In the genomic region with DNA sequence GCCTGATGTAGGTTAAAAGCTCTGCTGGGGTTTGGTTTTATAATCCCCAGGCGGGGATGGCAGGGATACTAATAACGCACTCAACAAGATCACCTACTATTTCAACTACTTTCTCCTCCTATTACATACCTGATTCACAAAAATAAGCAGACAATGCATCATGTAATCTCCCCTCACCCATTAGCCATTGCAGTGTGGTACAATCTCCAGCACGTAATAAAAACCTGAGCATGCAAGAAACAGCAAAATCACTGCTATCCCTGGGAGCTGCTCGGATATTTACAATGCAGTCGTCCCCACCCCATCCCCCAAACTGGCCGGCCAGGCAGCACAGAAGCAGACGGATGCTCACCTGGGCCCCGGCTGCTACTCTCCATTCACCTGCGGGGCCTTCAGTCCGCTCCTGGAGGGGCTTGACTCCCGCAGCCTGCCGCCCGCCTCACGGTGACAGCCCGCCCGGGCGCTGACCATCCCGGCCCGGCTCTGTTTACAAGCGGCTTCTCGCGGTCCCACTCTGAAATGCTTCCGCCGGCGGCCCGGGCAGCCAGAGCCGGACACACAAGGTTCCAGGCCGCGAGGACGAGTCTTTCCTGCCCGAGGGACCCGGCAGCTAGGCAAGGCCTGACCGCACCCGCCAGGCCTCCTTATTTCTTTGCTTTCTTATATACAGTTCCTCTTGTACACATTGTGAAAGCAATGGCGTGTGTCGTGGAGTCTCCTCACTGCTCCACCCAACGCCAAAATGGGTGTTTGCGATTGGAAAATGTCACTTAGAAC, we compare ENCODE assay signal across 1 cellular context.
TF ChIP-seq lines count a peak whose summit lies in the region.

A gene with protein sequence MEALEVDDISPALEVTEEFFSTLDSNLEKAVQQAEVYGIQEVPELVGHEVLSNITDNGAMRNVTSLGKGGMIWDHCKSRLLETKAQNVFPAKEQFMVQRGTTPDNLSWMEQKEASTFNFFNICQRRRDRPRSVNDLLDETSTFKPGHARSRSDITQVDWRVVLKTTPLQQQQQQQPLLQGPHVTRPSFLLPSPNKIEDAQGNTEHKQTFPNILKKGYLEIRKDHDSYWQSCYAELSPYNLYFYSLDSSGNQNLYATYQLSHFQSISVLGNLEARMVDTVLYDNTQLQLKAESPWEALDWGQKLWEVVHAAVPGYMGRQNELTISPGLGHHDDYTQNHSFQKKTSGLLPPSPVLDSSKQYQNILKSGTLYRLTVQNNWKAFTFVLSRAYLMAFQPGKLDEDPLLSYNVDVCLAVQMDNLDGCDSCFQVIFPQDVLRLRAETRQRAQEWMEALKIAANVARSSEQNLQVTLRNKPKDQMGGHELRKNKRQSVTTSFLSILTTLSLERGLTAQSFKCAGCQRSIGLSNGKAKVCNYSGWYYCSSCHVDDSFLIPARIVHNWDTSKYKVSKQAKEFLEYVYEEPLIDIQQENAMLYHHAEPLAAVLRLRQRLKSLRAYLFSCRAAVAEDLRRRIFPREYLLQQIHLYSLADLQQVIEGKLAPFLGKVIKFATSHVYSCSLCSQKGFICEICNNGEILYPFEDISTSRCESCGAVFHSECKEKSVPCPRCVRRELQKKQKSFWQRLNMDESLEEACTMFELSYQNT (minus strand): TSS at position 491 of the 777 bp plus-strand sequence. CDS start 23,888 bp downstream, outside the sequence.

TF ChIP-seq in K562, 482 proteins besides CTCF, POLR2A, EP300 and RAD21 (continued from another document and continues in another):
- TF ChIP-seq THRA (IDR thresholded peaks at IDR 0.05): no peak
- no peak for TF ChIP-seq DDX20 (tag; IDR thresholded peaks at IDR 0.05; ENCODE audit: low read depth)
- no peak for TF ChIP-seq CBFA2T3 (IDR thresholded peaks at IDR 0.05)
- TF ChIP-seq ZBTB33 (CRISPR knock-in tag; IDR thresholded peaks at IDR 0.05): no peak
- TF ChIP-seq, protein P1, sequence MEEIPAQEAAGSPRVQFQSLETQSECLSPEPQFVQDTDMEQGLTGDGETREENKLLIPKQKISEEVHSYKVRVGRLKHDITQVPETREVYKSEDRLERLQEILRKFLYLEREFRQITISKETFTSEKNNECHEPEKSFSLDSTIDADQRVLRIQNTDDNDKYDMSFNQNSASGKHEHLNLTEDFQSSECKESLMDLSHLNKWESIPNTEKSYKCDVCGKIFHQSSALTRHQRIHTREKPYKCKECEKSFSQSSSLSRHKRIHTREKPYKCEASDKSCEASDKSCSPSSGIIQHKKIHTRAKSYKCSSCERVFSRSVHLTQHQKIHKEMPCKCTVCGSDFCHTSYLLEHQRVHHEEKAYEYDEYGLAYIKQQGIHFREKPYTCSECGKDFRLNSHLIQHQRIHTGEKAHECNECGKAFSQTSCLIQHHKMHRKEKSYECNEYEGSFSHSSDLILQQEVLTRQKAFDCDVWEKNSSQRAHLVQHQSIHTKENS (CRISPR knock-in tag; IDR thresholded peaks at IDR 0.05): no peak
- no peak for TF ChIP-seq ELF4 (CRISPR knock-in tag; IDR thresholded peaks at IDR 0.05)
- no peak for TF ChIP-seq ZNF586 (CRISPR knock-in tag; conservative IDR thresholded peaks at IDR 0.05)
- TF ChIP-seq PTTG1 (tag; IDR thresholded peaks at IDR 0.05; ENCODE audit: low read depth): no peak
- TF ChIP-seq ZBTB8A (IDR thresholded peaks at IDR 0.05; ENCODE audit: partially characterized antibody): no peak
- TF ChIP-seq HIVEP1 (CRISPR knock-in tag; IDR thresholded peaks at IDR 0.05): no peak
- TF ChIP-seq ZNF830 (CRISPR knock-in tag; IDR thresholded peaks at IDR 0.05): no peak
- no peak for TF ChIP-seq MED1 (CRISPR knock-in tag; IDR thresholded peaks at IDR 0.05; ENCODE audit: borderline replicate concordance)
- no peak for TF ChIP-seq ZBTB7A (IDR thresholded peaks at IDR 0.05; ENCODE audit: borderline replicate concordance, control insufficient read depth, low read depth, low read length)
- TF ChIP-seq DPF2 (IDR thresholded peaks at IDR 0.05): no peak; the same call in 1 of the 2 replicates
- TF ChIP-seq FOXK1 (CRISPR knock-in tag; IDR thresholded peaks at IDR 0.05; ENCODE audit: borderline replicate concordance): no peak
- TF ChIP-seq NFATC3 (IDR thresholded peaks at IDR 0.05): no peak
- no peak for TF ChIP-seq HMBOX1 (IDR thresholded peaks at IDR 0.05)
- TF ChIP-seq HDAC2 (IDR thresholded peaks at IDR 0.05): peak; percentile 65; the same call in 1 of the 2 replicates
- TF ChIP-seq, protein P2, sequence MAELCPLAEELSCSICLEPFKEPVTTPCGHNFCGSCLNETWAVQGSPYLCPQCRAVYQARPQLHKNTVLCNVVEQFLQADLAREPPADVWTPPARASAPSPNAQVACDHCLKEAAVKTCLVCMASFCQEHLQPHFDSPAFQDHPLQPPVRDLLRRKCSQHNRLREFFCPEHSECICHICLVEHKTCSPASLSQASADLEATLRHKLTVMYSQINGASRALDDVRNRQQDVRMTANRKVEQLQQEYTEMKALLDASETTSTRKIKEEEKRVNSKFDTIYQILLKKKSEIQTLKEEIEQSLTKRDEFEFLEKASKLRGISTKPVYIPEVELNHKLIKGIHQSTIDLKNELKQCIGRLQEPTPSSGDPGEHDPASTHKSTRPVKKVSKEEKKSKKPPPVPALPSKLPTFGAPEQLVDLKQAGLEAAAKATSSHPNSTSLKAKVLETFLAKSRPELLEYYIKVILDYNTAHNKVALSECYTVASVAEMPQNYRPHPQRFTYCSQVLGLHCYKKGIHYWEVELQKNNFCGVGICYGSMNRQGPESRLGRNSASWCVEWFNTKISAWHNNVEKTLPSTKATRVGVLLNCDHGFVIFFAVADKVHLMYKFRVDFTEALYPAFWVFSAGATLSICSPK (IDR thresholded peaks at IDR 0.05; ENCODE audit: borderline replicate concordance): no peak
- no peak for TF ChIP-seq ZNF232 (CRISPR knock-in tag; IDR thresholded peaks at IDR 0.05)
- TF ChIP-seq PML (IDR thresholded peaks at IDR 0.05; ENCODE audit: low read length): peak; percentile 52; the same call in 1 of the 2 replicates
- TF ChIP-seq ZNF717 (CRISPR knock-in tag; IDR thresholded peaks at IDR 0.05): no peak
- no peak for TF ChIP-seq CLOCK (CRISPR knock-in tag; IDR thresholded peaks at IDR 0.05; ENCODE audit: borderline replicate concordance)
- TF ChIP-seq, protein P3, sequence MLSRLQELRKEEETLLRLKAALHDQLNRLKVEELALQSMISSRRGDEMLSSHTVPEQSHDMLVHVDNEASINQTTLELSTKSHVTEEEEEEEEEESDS (CRISPR knock-in tag; IDR thresholded peaks at IDR 0.05): no peak
- TF ChIP-seq BHLHE40 (IDR thresholded peaks at IDR 0.05; ENCODE audit: low read length): 0 out of 2 replicates have a peak, but pooled peaks have one; percentile 22
- TF ChIP-seq, protein P4, sequence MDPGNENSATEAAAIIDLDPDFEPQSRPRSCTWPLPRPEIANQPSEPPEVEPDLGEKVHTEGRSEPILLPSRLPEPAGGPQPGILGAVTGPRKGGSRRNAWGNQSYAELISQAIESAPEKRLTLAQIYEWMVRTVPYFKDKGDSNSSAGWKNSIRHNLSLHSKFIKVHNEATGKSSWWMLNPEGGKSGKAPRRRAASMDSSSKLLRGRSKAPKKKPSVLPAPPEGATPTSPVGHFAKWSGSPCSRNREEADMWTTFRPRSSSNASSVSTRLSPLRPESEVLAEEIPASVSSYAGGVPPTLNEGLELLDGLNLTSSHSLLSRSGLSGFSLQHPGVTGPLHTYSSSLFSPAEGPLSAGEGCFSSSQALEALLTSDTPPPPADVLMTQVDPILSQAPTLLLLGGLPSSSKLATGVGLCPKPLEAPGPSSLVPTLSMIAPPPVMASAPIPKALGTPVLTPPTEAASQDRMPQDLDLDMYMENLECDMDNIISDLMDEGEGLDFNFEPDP (CRISPR knock-in tag; IDR thresholded peaks at IDR 0.05): no peak
- TF ChIP-seq JUND (IDR thresholded peaks at IDR 0.05; ENCODE audit: borderline replicate concordance, low read depth, low read length): peak; percentile 54; the same call in 1 of the 2 replicates
- TF ChIP-seq JUND (tag; IDR thresholded peaks at IDR 0.05; ENCODE audit: borderline replicate concordance, low read depth, low read length): no peak; the same call in 2 of the 3 replicates
- TF ChIP-seq AFF4 (CRISPR knock-in tag; IDR thresholded peaks at IDR 0.05): 0 out of 2 replicates have a peak, but pooled peaks have one; percentile 71
- TF ChIP-seq MEIS2 (IDR thresholded peaks at IDR 0.05; ENCODE audit: partially characterized antibody): no peak
- TF ChIP-seq BACH1 (tag; IDR thresholded peaks at IDR 0.05): no peak
- TF ChIP-seq L3MBTL2 (IDR thresholded peaks at IDR 0.05): peak; percentile 52
- TF ChIP-seq ZKSCAN1 (IDR thresholded peaks at IDR 0.05; ENCODE audit: low read depth, low read length): peak; percentile 61; the same call in 1 of the 2 replicates
- TF ChIP-seq GATAD2B (IDR thresholded peaks at IDR 0.05; ENCODE audit: borderline replicate concordance): peak; percentile 52; the same call in 1 of the 2 replicates
- TF ChIP-seq ZNF165 (CRISPR knock-in tag; IDR thresholded peaks at IDR 0.05; ENCODE audit: borderline replicate concordance): no peak
- TF ChIP-seq ZNF282 (CRISPR knock-in tag; IDR thresholded peaks at IDR 0.05): no peak
- TF ChIP-seq NFIX (CRISPR knock-in tag; IDR thresholded peaks at IDR 0.05; ENCODE audit: low read depth): no peak
- TF ChIP-seq MECOM (CRISPR knock-in tag; IDR thresholded peaks at IDR 0.05): no peak
